ENCODE assay signal across 22 cellular contexts in genomic region chr6:34858681-34859080, GRCh38. TPM values are rescaled to one million over a fixed set of nuclear protein-coding genes. Genes with fewer than 3 reads are reported as not detected.
DNase-seq lines count a peak whose midpoint lies in the region; ATAC-seq and TF ChIP-seq lines count a peak whose summit lies in the region.
"Had no signal": no experiment of that assay in that cellular context is flagged by ENCODE, and none has a peak within 500 bp of the region (broad histone marks: within the 10 kb centered on the region; RNA-seq: fewer than 3 reads in every experiment).

No MANE protein-coding gene starts in this region.

- H3F3A ChIP-seq in PC-3 (ENCODE audit: low read length, unreplicated experiment) = no peaks in the 10 kb centered on the region

- CTCF ChIA-PET in MCF 10A (lab: Yijun Ruan, JAX) (no interaction called here), mammary epithelial cell (lab: Charles Lee; ENCODE audit: low non-redundant PET) (no interaction called here), PC-3 (lab: Charles Lee) (no interaction called here)
- CTCF ChIA-PET in activated CD4-positive, alpha-beta memory T cell treated with anti-CD3 and anti-CD28 coated beads for 36 hours (lab: Charles Lee) = no interaction called here

- WGBS in mammary epithelial cell (ENCODE audit: low coverage, missing lambda C conversion rate) = 90% methylated on average over 7 of the region's 7 CpGs

- in situ Hi-C loops in mammary epithelial cell (cut with MboI; ENCODE audit: low sequenced_read_pairs in 2 of 2) = no loop called here

- H3K9ac ChIP-seq in mammary epithelial cell (ENCODE audit: insufficient read depth, low read length) (no peak overlapping the region), PC-3 (ENCODE audit: low read length) (no peak overlapping the region)
- H3K9ac ChIP-seq: BLaER1 treated with 17β-estradiol and CSF1 and Interleukin-3, amounts not matched to agents 10 nM and 100 nM had no signal

- H3K27me3 Mint-ChIP-seq in MCF 10A (ENCODE audit: insufficient read depth, unreplicated experiment) = no peaks in the 10 kb centered on the region
- no peaks in the 10 kb centered on the region for H3K27me3 Mint-ChIP-seq in activated CD4-positive, alpha-beta memory T cell treated with anti-CD3 and anti-CD28 coated beads for 36 hours
- H3K27me3 Mint-ChIP-seq: activated T-cell treated with anti-CD3 and anti-CD28 coated beads, Interleukin-2, amount 50 U/mL, for 24 hours; dendritic cell treated with granulocyte-macrophage colony-stimulating factor and Interleukin-4, amounts not matched to agents 40 ng/mL and 50 ng/mL, for 4 days; type B pancreatic cell had no signal

- H3K4me1 Mint-ChIP-seq in MCF 10A (ENCODE audit: insufficient read depth, unreplicated experiment) = no peaks in the 10 kb centered on the region
- H3K4me1 Mint-ChIP-seq in activated CD4-positive, alpha-beta memory T cell treated with anti-CD3 and anti-CD28 coated beads for 36 hours (ENCODE audit: low read depth) = no peaks in the 10 kb centered on the region

- TF ChIP-seq CTCF in MCF 10A (IDR thresholded peaks at IDR 0.05; ENCODE audit: unreplicated experiment) (peak; percentile 10), mammary epithelial cell (conservative IDR thresholded peaks at IDR 0.05 in 1 of 2, IDR thresholded peaks at IDR 0.05 in 1 of 2; ENCODE audit: extremely low read depth in 1 of 2, insufficient read depth in 1 of 2, low read depth in 1 of 2, low read length in 2 of 2) (no peak), PC-3 (conservative IDR thresholded peaks at IDR 0.05; ENCODE audit: low read depth, low read length) (peak; percentile 44; the same call in 1 of the 2 replicates), choroid plexus epithelial cell (conservative IDR thresholded peaks at IDR 0.05; ENCODE audit: low read depth, low read length) (peak; percentile 13)

- BruUV-seq in MCF 10A (replicated peaks; lab: Mats Ljungman, UMichigan) (no TSS peak), mammary epithelial cell (replicated peaks; lab: Mats Ljungman, UMichigan) (no TSS peak), PC-3 (replicated peaks; lab: Mats Ljungman, UMichigan) (no TSS peak)

- H3K4me1 ChIP-seq in mammary epithelial cell (ENCODE audit: insufficient read depth, low read length) = no peaks in the 10 kb centered on the region
- no peaks in the 10 kb centered on the region for H3K4me1 ChIP-seq in PC-3 (ENCODE audit: insufficient read depth, low read length)
- H3K4me1 ChIP-seq: BLaER1 treated with 17β-estradiol and CSF1 and Interleukin-3, amounts not matched to agents 10 nM and 100 nM had no signal

- intact Hi-C loops in MCF 10A (cut with micrococcal nuclease) = no loop called here
- intact Hi-C loops in mammary epithelial cell (cut with micrococcal nuclease) = no loop called here
- intact Hi-C loops in PC-3 (cut with micrococcal nuclease) = no loop called here
- intact Hi-C loops in activated CD4-positive, alpha-beta memory T cell treated with anti-CD3 and anti-CD28 coated beads for 36 hours (cut with micrococcal nuclease) = no loop called here

- H3K4me3 Mint-ChIP-seq in MCF 10A (ENCODE audit: unreplicated experiment) = no peak overlapping the region
- no peak overlapping the region for H3K4me3 Mint-ChIP-seq in activated CD4-positive, alpha-beta memory T cell treated with anti-CD3 and anti-CD28 coated beads for 36 hours
- H3K4me3 Mint-ChIP-seq: activated T-cell treated with anti-CD3 and anti-CD28 coated beads, Interleukin-2, amount 50 U/mL, for 24 hours; dendritic cell treated with granulocyte-macrophage colony-stimulating factor and Interleukin-4, amounts not matched to agents 40 ng/mL and 50 ng/mL, for 4 days; type B pancreatic cell had no signal

- H3K4me2 ChIP-seq in mammary epithelial cell (ENCODE audit: insufficient read depth, low read depth, low read length) = no peak overlapping the region
- H3K4me2 ChIP-seq in PC-3 (ENCODE audit: low read length) = no peak overlapping the region
- H3K4me2 ChIP-seq: BLaER1 treated with 17β-estradiol and CSF1 and Interleukin-3, amounts not matched to agents 10 nM and 100 nM had no signal

- H3K36me3 ChIP-seq in mammary epithelial cell (ENCODE audit: insufficient read depth, low read length) (no peaks in the 10 kb centered on the region), PC-3 (ENCODE audit: low read depth, low read length) (peaks cover 39% of the 10 kb centered on the region; the same call in 1 of the 2 replicates)

- H2AFZ ChIP-seq in mammary epithelial cell (ENCODE audit: low read depth, low read length) = no peak overlapping the region
- H2AFZ ChIP-seq in PC-3 (ENCODE audit: low read length) = no peak overlapping the region

- H3K9me2 ChIP-seq in PC-3 (replicated peaks; ENCODE audit: low read length) = no peaks in the 10 kb centered on the region

- no peak for DNase-seq in MCF 10A (ENCODE audit: unreplicated experiment)
- DNase-seq in mammary epithelial cell = no peak
- DNase-seq in PC-3 = no peak
- no peak for DNase-seq in choroid plexus epithelial cell (ENCODE audit: low read depth)
- DNase-seq in activated naive CD4-positive, alpha-beta T cell treated with anti-CD3 and anti-CD28 coated beads, Interleukin-2, amount 50 U/mL, for 72 hours (ENCODE audit: low spot score in 2 of 2) = no peak
- no peak for DNase-seq in activated CD4-positive, alpha-beta memory T cell treated with anti-CD3 and anti-CD28 coated beads for 36 hours
- DNase-seq in OCI-M2 (lab: John Stamatoyannopoulos, UW; ENCODE audit: unreplicated experiment) = no peak
- no peak for DNase-seq in hypothalamus (lab: John Stamatoyannopoulos, UW)
- DNase-seq: activated CD4-positive, CD25-positive, alpha-beta regulatory T cell; activated T-cell treated with anti-CD3 and anti-CD28 coated beads, Interleukin-2, amount 50 U/mL, for 24 hours; heart left ventricle; KG1; left ventricle myocardium inferior; NCI-H1092 treated with DMSO at 0.1 percent for 48 hours; NCI-H1930; NCI-H2227 treated with DMSO at 0.1 percent for 48 hours; NCI-H82; stimulated activated CD4-positive, alpha-beta T cell treated with anti-CD3 and anti-CD28 coated beads, Interleukin-15, amount 100 ng/mL, for 24 hours had no signal

- ATAC-seq in PC-3 = no peak
- no peak for ATAC-seq in activated naive CD4-positive, alpha-beta T cell treated with anti-CD3 and anti-CD28 coated beads, Interleukin-2, amount 50 U/mL, for 72 hours
- ATAC-seq: sciatic nerve had no signal

- POLR2A ChIA-PET in MCF 10A (lab: Yijun Ruan, JAX) = interaction anchor here (0.9 kb wide), 1 partner anchor 8 kb away, joined by 5 read pairs; no protein-coding TSS in a partner anchor
- POLR2A ChIA-PET in PC-3 (lab: Charles Lee; ENCODE audit: unreplicated experiment) = no interaction called here
- POLR2A ChIA-PET in activated CD4-positive, alpha-beta memory T cell treated with anti-CD3 and anti-CD28 coated beads for 36 hours (lab: Charles Lee) = no interaction called here

- H3K9me3 Mint-ChIP-seq in MCF 10A (ENCODE audit: unreplicated experiment) = no peaks in the 10 kb centered on the region
- H3K9me3 Mint-ChIP-seq in activated naive CD4-positive, alpha-beta T cell treated with anti-CD3 and anti-CD28 coated beads, Interleukin-2, amount 50 U/mL, for 72 hours = no peaks in the 10 kb centered on the region
- no peaks in the 10 kb centered on the region for H3K9me3 Mint-ChIP-seq in activated CD4-positive, alpha-beta memory T cell treated with anti-CD3 and anti-CD28 coated beads for 36 hours
- H3K9me3 Mint-ChIP-seq: activated T-cell treated with anti-CD3 and anti-CD28 coated beads, Interleukin-2, amount 50 U/mL, for 24 hours; dendritic cell treated with granulocyte-macrophage colony-stimulating factor and Interleukin-4, amounts not matched to agents 40 ng/mL and 50 ng/mL, for 4 days; type B pancreatic cell had no signal

- H3K4me3 ChIP-seq in mammary epithelial cell (replicated peaks in 1 of 3; ENCODE audit: insufficient read depth in 1 of 3, low read depth in 2 of 3, low read length in 3 of 3) = no peak overlapping the region
- no peak overlapping the region for H3K4me3 ChIP-seq in PC-3 (ENCODE audit: low read length)
- H3K4me3 ChIP-seq in choroid plexus epithelial cell (ENCODE audit: low read depth, low read length) = no peak overlapping the region
- H3K4me3 ChIP-seq: BLaER1 treated with 17β-estradiol and CSF1 and Interleukin-3, amounts not matched to agents 10 nM and 100 nM; heart left ventricle; left ventricle myocardium inferior had no signal

- dilution Hi-C loops in mammary epithelial cell (cut with HindIII; ENCODE audit: low sequenced_read_pairs) = no loop called here

- H4K20me1 ChIP-seq in mammary epithelial cell (ENCODE audit: insufficient read depth, low read length) (no peaks in the 10 kb centered on the region), PC-3 (ENCODE audit: low read length) (no peaks in the 10 kb centered on the region)

- H3K9me3 ChIP-seq in mammary epithelial cell (replicated peaks; ENCODE audit: insufficient read depth, low read length) = no peaks in the 10 kb centered on the region
- no peaks in the 10 kb centered on the region for H3K9me3 ChIP-seq in PC-3 (ENCODE audit: low read length)
- H3K9me3 ChIP-seq: BLaER1 treated with 17β-estradiol and CSF1 and Interleukin-3, amounts not matched to agents 10 nM and 100 nM; heart left ventricle; left ventricle myocardium inferior had no signal

- no peak overlapping the region for H3K27ac Mint-ChIP-seq in MCF 10A (ENCODE audit: low read depth, unreplicated experiment)
- H3K27ac Mint-ChIP-seq in activated naive CD4-positive, alpha-beta T cell treated with anti-CD3 and anti-CD28 coated beads, Interleukin-2, amount 50 U/mL, for 72 hours = peak overlapping the region in 1 of 2 donors; percentile 49
- H3K27ac Mint-ChIP-seq in activated CD4-positive, alpha-beta memory T cell treated with anti-CD3 and anti-CD28 coated beads for 36 hours = no peak overlapping the region
- H3K27ac Mint-ChIP-seq: activated T-cell treated with anti-CD3 and anti-CD28 coated beads, Interleukin-2, amount 50 U/mL, for 24 hours; dendritic cell treated with granulocyte-macrophage colony-stimulating factor and Interleukin-4, amounts not matched to agents 40 ng/mL and 50 ng/mL, for 4 days; type B pancreatic cell had no signal

- H3K27me3 ChIP-seq in mammary epithelial cell (ENCODE audit: insufficient read depth, low read length) = no peaks in the 10 kb centered on the region
- H3K27me3 ChIP-seq in PC-3 (ENCODE audit: low read length) = no peaks in the 10 kb centered on the region
- H3K27me3 ChIP-seq: BLaER1 treated with 17β-estradiol and CSF1 and Interleukin-3, amounts not matched to agents 10 nM and 100 nM; heart left ventricle had no signal

- peaks cover 50% of the 10 kb centered on the region for H3K36me3 Mint-ChIP-seq in MCF 10A (ENCODE audit: insufficient read depth, unreplicated experiment)
- peaks cover 0 to 6% of the 10 kb centered on the region in 2 donors for H3K36me3 Mint-ChIP-seq in activated naive CD4-positive, alpha-beta T cell treated with anti-CD3 and anti-CD28 coated beads, Interleukin-2, amount 50 U/mL, for 72 hours
- H3K36me3 Mint-ChIP-seq in activated CD4-positive, alpha-beta memory T cell treated with anti-CD3 and anti-CD28 coated beads for 36 hours = peaks cover 36% of the 10 kb centered on the region

- H3K27ac ChIP-seq in mammary epithelial cell (ENCODE audit: insufficient read depth, low read depth, low read length) (no peak overlapping the region), PC-3 (ENCODE audit: low read length) (no peak overlapping the region)
- H3K27ac ChIP-seq: BLaER1 treated with 17β-estradiol and CSF1 and Interleukin-3, amounts not matched to agents 10 nM and 100 nM; heart left ventricle; left ventricle myocardium inferior had no signal

- H3K79me2 ChIP-seq in mammary epithelial cell (ENCODE audit: insufficient read depth, low read length) (no peaks in the 10 kb centered on the region), PC-3 (ENCODE audit: low read length) (no peaks in the 10 kb centered on the region)

RNA-seq across cellular contexts. Expression of gene TAF11, which starts 29.2 kb away (rescaled TPM):
- total RNA-seq in MCF 10A (2022) (16.5 and 22.2 TPM in 2 replicates), mammary epithelial cell (10 to 100 TPM; 11.0 to 16.4 TPM), PC-3 (2014; rRNA removed) (24.1 and 28.9 TPM in 2 replicates)
- polyA plus RNA-seq in mammary epithelial cell = 16.4 TPM
- polyA minus RNA-seq in mammary epithelial cell = 11.2 TPM
- 10 to 100 TPM; 35.3 to 36.3 TPM for total RNA-seq in activated naive CD4-positive, alpha-beta T cell treated with anti-CD3 and anti-CD28 coated beads, Interleukin-2, amount 50 U/mL, for 72 hours
- total RNA-seq in activated CD4-positive, alpha-beta memory T cell treated with anti-CD3 and anti-CD28 coated beads for 36 hours = 10 to 100 TPM; 27.2 to 29.0 TPM

RNA-seq across cellular contexts. Expression of gene ANKS1A, which starts 30.4 kb away (rescaled TPM):
- total RNA-seq in MCF 10A (2022) (13.8 and 14.0 TPM in 2 replicates), mammary epithelial cell (10 to 100 TPM; 15.7 to 19.7 TPM), PC-3 (2014; rRNA removed) (18.8 and 21.3 TPM in 2 replicates)
- polyA plus RNA-seq in mammary epithelial cell = 7.2 TPM
- polyA minus RNA-seq in mammary epithelial cell = 41.9 TPM
- 1 to 10 TPM; 8.6 to 9.3 TPM for total RNA-seq in activated naive CD4-positive, alpha-beta T cell treated with anti-CD3 and anti-CD28 coated beads, Interleukin-2, amount 50 U/mL, for 72 hours
- total RNA-seq in activated CD4-positive, alpha-beta memory T cell treated with anti-CD3 and anti-CD28 coated beads for 36 hours = 1 to 10 TPM; 7.2 to 7.7 TPM

Comparison
In these comparisons a context has a peak if more than half of its experiments do, and no peak if none do; other contexts are left out.
1. CTCF ChIP-seq: peak in MCF 10A (single experiment), PC-3 (single experiment) and choroid plexus epithelial cell (single experiment); none in mammary epithelial cell (0 of 2).